In genomic region chr17:15490634-15491261, GRCh38 we compare ENCODE assay signal across 8 cellular contexts. TPM values are rescaled to one million over a fixed set of nuclear protein-coding genes. Genes with fewer than 3 reads are reported as not detected.
DNase-seq lines count a peak whose midpoint lies in the region; ATAC-seq and TF ChIP-seq lines count a peak whose summit lies in the region.

No MANE protein-coding gene starts in this region.

- H3K36me3 ChIP-seq in duodenal mucosa (ENCODE audit: control insufficient read depth in 1 of 2, insufficient read depth in 2 of 2, low read length in 2 of 2) (peaks cover 0 to 2% of the 10 kb centered on the region in 2 donors), lower lobe of right lung (no peaks in the 10 kb centered on the region), upper lobe of left lung (peaks cover 0 to 4% (median 0%) of the 10 kb centered on the region in 4 donors)

- 45 to 51% methylated on average over 7 to 11 of the region's 11 CpGs for WGBS in upper lobe of left lung, 2 donors

- DNase-seq in AG20443 (ENCODE audit: low spot score) (peak; percentile 92), LoVo (ENCODE audit: low spot score) (peak; percentile 92), lower lobe of right lung (no peak), upper lobe of left lung (peak in 1 of 2 donors; percentile 64), cerebellar cortex (ENCODE audit: low spot score) (no peak), NCI-H1930 (lab: John Stamatoyannopoulos, UW) (no peak)

- H3K27ac ChIP-seq in duodenal mucosa (ENCODE audit: low read depth, low read length): peak overlapping the region; percentile 62
- H3K27ac ChIP-seq in lower lobe of right lung: peak overlapping the region; percentile 57
- peak overlapping the region; percentile 50 to 86 (median 68) for H3K27ac ChIP-seq in upper lobe of left lung

- no peaks in the 10 kb centered on the region for H3K27me3 ChIP-seq in duodenal mucosa (ENCODE audit: control insufficient read depth in 1 of 2, insufficient read depth in 2 of 2, low read length in 2 of 2)
- H3K27me3 ChIP-seq in lower lobe of right lung (ENCODE audit: low read depth): no peaks in the 10 kb centered on the region
- H3K27me3 ChIP-seq in upper lobe of left lung: no peaks in the 10 kb centered on the region

- TF ChIP-seq EP300 in upper lobe of left lung (IDR thresholded peaks at IDR 0.05): peak in 3 of 4 donors; percentile 15 to 81 (median 63)

- H3K4me3 ChIP-seq in duodenal mucosa (ENCODE audit: low read depth in 1 of 2, low read length in 2 of 2) (no peak overlapping the region), lower lobe of right lung (no peak overlapping the region), upper lobe of left lung (no peak overlapping the region)

- H3K9ac ChIP-seq in duodenal mucosa (ENCODE audit: low read depth in 1 of 2, low read length in 2 of 2): no peak overlapping the region

- peak; percentile 78 to 79 for ATAC-seq in lower lobe of right lung
- ATAC-seq in upper lobe of left lung (ENCODE audit: low FRiP score in 2 of 2): peak; percentile 79 to 95
- ATAC-seq in HG03521 (IDR thresholded peaks at IDR 0.05; ENCODE audit: unreplicated experiment): no peak

- H3K4me1 ChIP-seq in duodenal mucosa (ENCODE audit: control insufficient read depth in 1 of 2, insufficient read depth in 2 of 2, low read length in 2 of 2) (peaks cover 7 to 11% of the 10 kb centered on the region in 2 donors), lower lobe of right lung (peaks cover 14% of the 10 kb centered on the region), upper lobe of left lung (peaks cover 0 to 16% (median 7%) of the 10 kb centered on the region in 4 donors)

- TF ChIP-seq CTCF in lower lobe of right lung (IDR thresholded peaks at IDR 0.05) (no peak), upper lobe of left lung (IDR thresholded peaks at IDR 0.05) (no peak)

- H3K9me3 ChIP-seq in duodenal mucosa (ENCODE audit: control insufficient read depth in 1 of 2, low read length in 2 of 2) (no peaks in the 10 kb centered on the region), lower lobe of right lung (no peaks in the 10 kb centered on the region), upper lobe of left lung (no peaks in the 10 kb centered on the region)

- TF ChIP-seq POLR2A in upper lobe of left lung (IDR thresholded peaks at IDR 0.05): no peak

- intact Hi-C loops in lower lobe of right lung (cut with DNase I): no loop called here

RNA-seq across cellular contexts. Expression of gene CDRT4, which starts 23.3 kb away (rescaled TPM):
- total RNA-seq in lower lobe of right lung: 13.4 TPM
- 10 to 100 TPM in 2 of 6 donors, 1 to 10 TPM in 3, not detected in 1; 4.7 to 38.8 (median 5.8) TPM for total RNA-seq in upper lobe of left lung

Comparison
In these comparisons a context has a peak if more than half of its experiments do, and no peak if none do; other contexts are left out.
1. DNase-seq: peak in AG20443 (single experiment) and LoVo (single experiment); none in lower lobe of right lung (single experiment), cerebellar cortex (single experiment) and NCI-H1930 (0 of 2).
2. Peak in every context shown above with its lines, with median percentiles within 50 percentile points of each other: H3K27ac ChIP-seq.